Comparison of ENCODE assay signal across 10 cellular contexts in the genomic region with DNA sequence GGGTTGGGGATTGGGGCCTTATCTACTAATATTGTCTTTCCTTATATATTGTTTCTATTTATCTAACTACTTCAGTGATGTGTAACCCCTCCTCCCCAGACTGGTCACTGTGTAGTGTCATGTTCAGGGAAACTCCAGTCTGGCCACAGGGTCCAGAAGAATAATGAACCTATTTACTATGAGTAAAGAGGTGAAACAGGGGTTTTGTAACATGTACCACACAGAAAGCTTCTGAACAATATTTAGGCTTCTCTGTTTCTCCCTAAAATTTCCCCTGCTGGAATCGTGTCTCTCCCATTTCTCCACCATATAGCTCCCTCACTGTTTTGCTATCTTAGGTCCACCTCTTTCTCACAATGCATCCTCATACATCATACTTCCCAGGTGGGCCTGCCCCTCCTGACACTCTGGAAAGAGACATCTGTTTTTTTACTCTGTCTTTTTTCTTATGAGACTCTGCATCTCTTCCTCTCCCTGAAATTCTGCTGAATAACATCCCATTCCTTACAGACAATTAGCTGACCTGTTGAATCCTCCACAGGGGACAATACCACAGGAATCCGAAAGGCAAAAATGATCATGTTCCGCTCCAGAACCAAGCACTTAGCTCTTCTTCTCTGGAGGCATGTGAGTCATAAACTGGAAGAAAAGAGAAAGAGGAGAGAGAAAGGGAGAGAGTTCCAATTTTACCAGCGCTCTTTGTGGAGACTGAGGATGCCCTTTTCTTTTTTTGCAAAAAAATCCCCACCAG.
DNase-seq lines count a peak whose midpoint lies in the region; ATAC-seq and TF ChIP-seq lines count a peak whose summit lies in the region.
"Had no signal": no experiment of that assay in that cellular context is flagged by ENCODE, and none has a peak within 500 bp of the region (broad histone marks: within the 10 kb centered on the region; RNA-seq: fewer than 3 reads in every experiment).

No MANE protein-coding gene starts in this region.

- H3K9me3 ChIP-seq in vagina, result no peaks in the 10 kb centered on the region

- intact Hi-C loops in vagina (cut with DNase I), result no loop called here

- DNase-seq in AG10803 (ENCODE audit: low read depth) (peak; percentile 47), brain microvascular endothelial cell (peak; percentile 86), type B pancreatic cell (ENCODE audit: extremely low spot score, unreplicated experiment) (no peak), SHP77 treated with DMSO at 0.1 percent for 48 hours (lab: John Stamatoyannopoulos, UW) (no peak), vagina (ENCODE audit: extremely low spot score in 2 of 2) (no peak)
- no peak for DNase-seq in effector CD8-positive, alpha-beta T cell (lab: John Stamatoyannopoulos, UW)
- DNase-seq: activated CD4-positive, alpha-beta T cell treated with anti-CD3 and anti-CD28 coated beads, Interleukin-2, amount 50 U/mL, for 48 hours; cortex of kidney had no signal

- TF ChIP-seq POLR2A in vagina (IDR thresholded peaks at IDR 0.05), result no peak

- H3K9me3 Mint-ChIP-seq in type B pancreatic cell, result peaks cover 3% of the 10 kb centered on the region

- in situ Hi-C loops in brain microvascular endothelial cell (cut with HindIII; ENCODE audit: low pct_ligation_motif_present, low sequenced_read_pairs), result no loop called here

- H3K4me1 ChIP-seq in vagina, result no peaks in the 10 kb centered on the region

- H3K4me1 Mint-ChIP-seq in type B pancreatic cell (ENCODE audit: unreplicated experiment), result peaks cover 10% of the 10 kb centered on the region

- H3K27ac Mint-ChIP-seq in type B pancreatic cell, result no peak overlapping the region

- TF ChIP-seq CTCF in AG10803 (conservative IDR thresholded peaks at IDR 0.05; ENCODE audit: low read length) (no peak), brain microvascular endothelial cell (IDR thresholded peaks at IDR 0.05; ENCODE audit: low read depth, low read length, missing control alignments) (no peak), type B pancreatic cell (conservative IDR thresholded peaks at IDR 0.05) (no peak), vagina (IDR thresholded peaks at IDR 0.05) (no peak)

- H3K36me3 ChIP-seq in brain microvascular endothelial cell (replicated peaks) (no peaks in the 10 kb centered on the region), vagina (no peaks in the 10 kb centered on the region)

- no peaks in the 10 kb centered on the region for H3K36me3 Mint-ChIP-seq in type B pancreatic cell

- H3K27me3 Mint-ChIP-seq in type B pancreatic cell, result peaks cover 3% of the 10 kb centered on the region

- ATAC-seq in GM19463 (IDR thresholded peaks at IDR 0.05; ENCODE audit: unreplicated experiment), result peak; percentile 98
- peak; percentile 74 for ATAC-seq in HG03066 (IDR thresholded peaks at IDR 0.05; ENCODE audit: low read depth, unreplicated experiment)

- H3K27me3 ChIP-seq in brain microvascular endothelial cell (replicated peaks) (no peaks in the 10 kb centered on the region), vagina (no peaks in the 10 kb centered on the region)

- H3K27ac ChIP-seq in brain microvascular endothelial cell (peak overlapping the region; percentile 85), vagina (no peak overlapping the region)

- H3K4me3 ChIP-seq in AG10803 (ENCODE audit: low read length) (no peak overlapping the region), brain microvascular endothelial cell (ENCODE audit: low read depth, low read length) (no peak overlapping the region), vagina (no peak overlapping the region)

- H3K4me3 Mint-ChIP-seq in type B pancreatic cell, result no peak overlapping the region

Comparison
In these comparisons a context has a peak if more than half of its experiments do, and no peak if none do; other contexts are left out.
1. DNase-seq: peak in AG10803 (single experiment) and brain microvascular endothelial cell (single experiment); none in type B pancreatic cell (single experiment), effector CD8-positive, alpha-beta T cell (single experiment), SHP77 treated with DMSO at 0.1 percent for 48 hours (single experiment) and vagina (0 of 2).